In the genomic region with DNA sequence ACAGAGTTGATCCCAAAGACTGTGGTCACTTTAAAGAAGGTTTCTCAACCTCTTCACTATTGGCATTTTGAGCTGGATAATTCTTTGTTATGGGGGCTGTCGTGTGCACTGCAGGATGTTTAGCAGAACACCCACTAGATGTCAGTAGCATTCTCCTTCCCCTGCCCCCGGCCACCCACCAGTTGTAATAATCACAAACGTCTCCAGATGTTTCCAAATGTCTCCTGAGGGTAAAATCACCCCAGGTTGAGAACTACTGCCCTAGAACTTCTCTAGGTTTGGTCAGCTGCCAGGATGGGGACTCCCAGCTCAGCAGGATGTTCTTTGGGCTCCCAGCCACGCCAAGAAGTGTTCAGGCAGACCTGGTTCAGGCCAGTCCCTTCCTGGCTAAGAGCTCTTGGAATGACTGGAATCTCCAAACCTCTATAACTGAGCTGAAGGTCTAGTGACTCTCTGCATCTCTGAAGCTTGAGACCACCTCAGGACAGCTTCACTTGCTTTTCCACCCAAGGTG, we compare ENCODE assay signal across 8 cellular contexts. TPM values are rescaled to one million over a fixed set of nuclear protein-coding genes. Genes with fewer than 3 reads are reported as not detected.
DNase-seq lines count a peak whose midpoint lies in the region; ATAC-seq, FAIRE-seq and TF ChIP-seq lines count a peak whose summit lies in the region.

No MANE protein-coding gene starts in this region.

- H3K27me3 Mint-ChIP-seq in activated CD8-positive, alpha-beta memory T cell treated with anti-CD3 and anti-CD28 coated beads, Interleukin-2, amount 10 ng/mL, durations not matched to agents 7 days and 5 days: no peaks in the 10 kb centered on the region

- H3K4me2 ChIP-seq in keratinocyte (ENCODE audit: control insufficient read depth, extremely low read depth, insufficient read depth, low read depth, low read length): no peak overlapping the region

- H3K27ac Mint-ChIP-seq in activated CD8-positive, alpha-beta memory T cell treated with anti-CD3 and anti-CD28 coated beads, Interleukin-2, amount 10 ng/mL, durations not matched to agents 7 days and 5 days: no peak overlapping the region

- no peaks in the 10 kb centered on the region for H3K9me3 Mint-ChIP-seq in activated CD8-positive, alpha-beta memory T cell treated with anti-CD3 and anti-CD28 coated beads, Interleukin-2, amount 10 ng/mL, durations not matched to agents 7 days and 5 days (ENCODE audit: low read depth)

- TF ChIP-seq POLR2A in suprapubic skin (IDR thresholded peaks at IDR 0.05): no peak

- no peak overlapping the region for H2AFZ ChIP-seq in keratinocyte (ENCODE audit: control insufficient read depth, low read length)

- no peak overlapping the region for H3K4me3 ChIP-seq in ascending aorta
- no peak overlapping the region for H3K4me3 ChIP-seq in keratinocyte (ENCODE audit: control insufficient read depth in 2 of 3, extremely low read depth in 1 of 3, insufficient read depth in 2 of 3, low read depth in 1 of 3, low read length in 3 of 3)
- no peak overlapping the region for H3K4me3 ChIP-seq in suprapubic skin

- no peak for TF ChIP-seq EP300 in suprapubic skin (IDR thresholded peaks at IDR 0.05)

- H3K79me2 ChIP-seq in keratinocyte (ENCODE audit: control insufficient read depth, insufficient read depth, low read length): no peaks in the 10 kb centered on the region

- CTCF ChIA-PET in activated CD8-positive, alpha-beta memory T cell treated with anti-CD3 and anti-CD28 coated beads, Interleukin-2, amount 10 ng/mL, durations not matched to agents 7 days and 5 days (lab: Charles Lee): interaction anchor here (0.7 to 25.7 kb wide), 31 partner anchors 10 to 1487 kb away, joined by 3 to 867 read pairs (median 4); a partner anchor contains a TSS

- no peaks in the 10 kb centered on the region for H4K20me1 ChIP-seq in keratinocyte (ENCODE audit: control insufficient read depth, extremely low read depth, insufficient read depth, low read length)

- no peaks in the 10 kb centered on the region for H3K9me1 ChIP-seq in keratinocyte (ENCODE audit: control insufficient read depth, extremely low read depth, insufficient read depth, low read length)

- H3K36me3 ChIP-seq in ascending aorta (peaks cover 0 to 7% of the 10 kb centered on the region in 2 donors), keratinocyte (ENCODE audit: control insufficient read depth in 2 of 2, extremely low read depth in 1 of 2, insufficient read depth in 2 of 2, low read length in 2 of 2) (peaks cover 3 to 4% of the 10 kb centered on the region in 2 experiments), suprapubic skin (peaks cover 26% of the 10 kb centered on the region)

- no peak for FAIRE-seq in keratinocyte (lab: Jason Lieb, UNC)

- peaks cover 4% of the 10 kb centered on the region for H3K36me3 Mint-ChIP-seq in activated CD8-positive, alpha-beta memory T cell treated with anti-CD3 and anti-CD28 coated beads, Interleukin-2, amount 10 ng/mL, durations not matched to agents 7 days and 5 days

- dilution Hi-C loops in keratinocyte (cut with MboI; ENCODE audit: extremely low pct_ligation_motif_present, low sequenced_read_pairs): no loop called here

- H3K4me1 ChIP-seq in ascending aorta (no peaks in the 10 kb centered on the region), keratinocyte (ENCODE audit: control insufficient read depth, extremely low read depth, insufficient read depth, low read length) (peaks cover 6% of the 10 kb centered on the region), suprapubic skin (peaks cover 5% of the 10 kb centered on the region)

- no peak overlapping the region for H3K9ac ChIP-seq in keratinocyte (ENCODE audit: control insufficient read depth, extremely low read depth, insufficient read depth, low read length)

- WGBS in suprapubic skin: 27% methylated on average over 4 of the region's 4 CpGs

- no peak overlapping the region for H3K4me3 Mint-ChIP-seq in activated CD8-positive, alpha-beta memory T cell treated with anti-CD3 and anti-CD28 coated beads, Interleukin-2, amount 10 ng/mL, durations not matched to agents 7 days and 5 days

- TF ChIP-seq CTCF in ascending aorta (IDR thresholded peaks at IDR 0.05) (peak; percentile 18 to 53 (median 24)), keratinocyte (optimal IDR thresholded peaks at IDR 0.05 in 1 of 3, IDR thresholded peaks at IDR 0.05 in 1 of 3, conservative IDR thresholded peaks at IDR 0.05 in 1 of 3; ENCODE audit: extremely low read depth in 1 of 3, insufficient read depth in 2 of 3, low read length in 3 of 3) (peak; percentile 41 to 72 (median 58)), suprapubic skin (IDR thresholded peaks at IDR 0.05) (peak; percentile 4 to 24)

- intact Hi-C loops in ascending aorta (cut with DNase I): no loop called here

- no peaks in the 10 kb centered on the region for H3K27me3 ChIP-seq in ascending aorta
- H3K27me3 ChIP-seq in keratinocyte (ENCODE audit: control insufficient read depth, extremely low read depth, insufficient read depth, low read length): no peaks in the 10 kb centered on the region
- H3K27me3 ChIP-seq in suprapubic skin: no peaks in the 10 kb centered on the region

- ATAC-seq in activated CD8-positive, alpha-beta memory T cell treated with anti-CD3 and anti-CD28 coated beads, Interleukin-2, amount 10 ng/mL, durations not matched to agents 7 days and 5 days: peak; percentile 73
- no peak for ATAC-seq in GM21390 (IDR thresholded peaks at IDR 0.05; ENCODE audit: unreplicated experiment)

- H3K9me3 ChIP-seq in ascending aorta (no peaks in the 10 kb centered on the region), keratinocyte (ENCODE audit: control insufficient read depth, low read depth, low read length) (no peaks in the 10 kb centered on the region), suprapubic skin (no peaks in the 10 kb centered on the region)

- no peaks in the 10 kb centered on the region for H3K4me1 Mint-ChIP-seq in activated CD8-positive, alpha-beta memory T cell treated with anti-CD3 and anti-CD28 coated beads, Interleukin-2, amount 10 ng/mL, durations not matched to agents 7 days and 5 days

- DNase-seq in activated CD8-positive, alpha-beta memory T cell treated with anti-CD3 and anti-CD28 coated beads, Interleukin-2, amount 10 ng/mL, durations not matched to agents 7 days and 5 days: no peak
- DNase-seq in activated CD8-positive, alpha-beta memory T cell treated with anti-CD3 and anti-CD28 coated beads, Interleukin-2, amount 50 U/mL, for 48 hours: no peak
- peak; percentile 54 for DNase-seq in NCI-H226
- DNase-seq in ascending aorta (ENCODE audit: low spot score in 2 of 2): no peak
- no peak for DNase-seq in keratinocyte (ENCODE audit: low read depth, low spot score)
- no peak for DNase-seq in suprapubic skin (ENCODE audit: low spot score in 2 of 2)
- DNase-seq in NCI-H2081 (lab: John Stamatoyannopoulos, UW): no peak

- H3K27ac ChIP-seq in ascending aorta: no peak overlapping the region
- no peak overlapping the region for H3K27ac ChIP-seq in keratinocyte (ENCODE audit: control insufficient read depth, insufficient read depth, low read length)
- H3K27ac ChIP-seq in suprapubic skin: no peak overlapping the region

RNA-seq across cellular contexts. Expression of a gene that starts 12.5 kb away (rescaled TPM):
- total RNA-seq in activated CD8-positive, alpha-beta memory T cell treated with anti-CD3 and anti-CD28 coated beads, Interleukin-2, amount 10 ng/mL, durations not matched to agents 7 days and 5 days: 1 to 10 TPM in 1 of 2 experiments, under 1 TPM in 1; 0.41 to 1.2 TPM
- 11.6 TPM for total RNA-seq in ascending aorta
- 128 to 206 TPM (median 157 TPM) in 3 replicates for polyA plus RNA-seq in keratinocyte
- 22.0 TPM for polyA plus RNA-seq in keratinocyte (2011; ENCODE audit: low read depth)
- polyA plus RNA-seq in keratinocyte (2011; cell fraction: cytosol; rRNA removed): 81.7 and 183 TPM in 2 replicates
- 187 and 224 TPM in 2 replicates for polyA plus RNA-seq in keratinocyte (2011; cell fraction: nucleus; rRNA removed)
- 93.6 and 129 TPM in 2 replicates for polyA plus RNA-seq in keratinocyte (2012; ENCODE audit: low replicate concordance)
- polyA minus RNA-seq in keratinocyte: 310 to 512 TPM (median 327 TPM) in 3 replicates
- polyA minus RNA-seq in keratinocyte (2011; cell fraction: cytosol; rRNA and poly(A)+ RNA removed): 141 TPM
- polyA minus RNA-seq in keratinocyte (2011; cell fraction: nucleus; rRNA and poly(A)+ RNA removed): 116 and 187 TPM in 2 replicates
- total RNA-seq in suprapubic skin: 100 to 1,000 TPM in 1 of 4 donors, 10 to 100 TPM in 3; 66.0 to 120 (median 79.2) TPM

RNA-seq across cellular contexts. Expression of a gene that starts 15.1 kb away (rescaled TPM):
- 10 to 100 TPM in 1 of 2 experiments, 1 to 10 TPM in 1; 9.0 to 12.6 TPM for total RNA-seq in activated CD8-positive, alpha-beta memory T cell treated with anti-CD3 and anti-CD28 coated beads, Interleukin-2, amount 10 ng/mL, durations not matched to agents 7 days and 5 days
- 7.1 TPM for total RNA-seq in ascending aorta
- polyA plus RNA-seq in keratinocyte: 6.4 to 8.5 TPM (median 7.7 TPM) in 3 replicates
- polyA plus RNA-seq in keratinocyte (2011; ENCODE audit: low read depth): 2.1 TPM
- polyA plus RNA-seq in keratinocyte (2011; cell fraction: cytosol; rRNA removed): 5.7 and 7.2 TPM in 2 replicates
- polyA plus RNA-seq in keratinocyte (2011; cell fraction: nucleus; rRNA removed): 7.3 and 12.4 TPM in 2 replicates
- polyA plus RNA-seq in keratinocyte (2012; ENCODE audit: low replicate concordance): 4.2 and 6.3 TPM in 2 replicates
- polyA minus RNA-seq in keratinocyte: 4.7 to 15.0 TPM (median 14.0 TPM) in 3 replicates
- polyA minus RNA-seq in keratinocyte (2011; cell fraction: cytosol; rRNA and poly(A)+ RNA removed): 2.7 TPM
- 1.9 and 2.9 TPM in 2 replicates for polyA minus RNA-seq in keratinocyte (2011; cell fraction: nucleus; rRNA and poly(A)+ RNA removed)
- total RNA-seq in suprapubic skin: 10 to 100 TPM; 19.1 to 32.9 (median 24.3) TPM

RNA-seq across cellular contexts. Expression of a gene that starts 37.9 kb away (rescaled TPM):
- total RNA-seq in activated CD8-positive, alpha-beta memory T cell treated with anti-CD3 and anti-CD28 coated beads, Interleukin-2, amount 10 ng/mL, durations not matched to agents 7 days and 5 days: 10 to 100 TPM; 57.0 to 77.9 TPM
- total RNA-seq in ascending aorta (61.8 TPM), suprapubic skin (100 to 1,000 TPM in 2 of 4 donors, 10 to 100 TPM in 2; 43.1 to 119 (median 96.3) TPM)
- polyA plus RNA-seq in keratinocyte: 16.6 to 25.5 TPM (median 23.6 TPM) in 3 replicates
- polyA plus RNA-seq in keratinocyte (2011; ENCODE audit: low read depth): 53.5 TPM
- 13.2 and 14.7 TPM in 2 replicates for polyA plus RNA-seq in keratinocyte (2011; cell fraction: cytosol; rRNA removed)
- 14.5 and 18.2 TPM in 2 replicates for polyA plus RNA-seq in keratinocyte (2011; cell fraction: nucleus; rRNA removed)
- polyA plus RNA-seq in keratinocyte (2012; ENCODE audit: low replicate concordance): 18.4 and 25.0 TPM in 2 replicates
- polyA minus RNA-seq in keratinocyte: 9.4 to 22.7 TPM (median 13.8 TPM) in 3 replicates
- 6.1 TPM for polyA minus RNA-seq in keratinocyte (2011; cell fraction: cytosol; rRNA and poly(A)+ RNA removed)
- 4.1 and 8.9 TPM in 2 replicates for polyA minus RNA-seq in keratinocyte (2011; cell fraction: nucleus; rRNA and poly(A)+ RNA removed)

RNA-seq across cellular contexts. Expression of a gene that starts 39.9 kb away (rescaled TPM):
- 10 to 100 TPM; 66.7 to 95.3 TPM for total RNA-seq in activated CD8-positive, alpha-beta memory T cell treated with anti-CD3 and anti-CD28 coated beads, Interleukin-2, amount 10 ng/mL, durations not matched to agents 7 days and 5 days
- 62.7 TPM for total RNA-seq in ascending aorta
- polyA plus RNA-seq in keratinocyte: 285 to 349 TPM (median 292 TPM) in 3 replicates
- 57.4 TPM for polyA plus RNA-seq in keratinocyte (2011; ENCODE audit: low read depth)
- polyA plus RNA-seq in keratinocyte (2011; cell fraction: cytosol; rRNA removed): 249 and 261 TPM in 2 replicates
- 195 and 203 TPM in 2 replicates for polyA plus RNA-seq in keratinocyte (2011; cell fraction: nucleus; rRNA removed)
- 178 and 212 TPM in 2 replicates for polyA plus RNA-seq in keratinocyte (2012; ENCODE audit: low replicate concordance)
- 128 to 263 TPM (median 217 TPM) in 3 replicates for polyA minus RNA-seq in keratinocyte
- polyA minus RNA-seq in keratinocyte (2011; cell fraction: cytosol; rRNA and poly(A)+ RNA removed): 240 TPM
- polyA minus RNA-seq in keratinocyte (2011; cell fraction: nucleus; rRNA and poly(A)+ RNA removed): 73.9 and 89.0 TPM in 2 replicates
- total RNA-seq in suprapubic skin: 100 to 1,000 TPM in 3 of 4 donors, 10 to 100 TPM in 1; 59.7 to 167 (median 135) TPM

RNA-seq across cellular contexts. Expression of a gene that starts 47.2 kb away (rescaled TPM):
- not detected for total RNA-seq in activated CD8-positive, alpha-beta memory T cell treated with anti-CD3 and anti-CD28 coated beads, Interleukin-2, amount 10 ng/mL, durations not matched to agents 7 days and 5 days
- total RNA-seq in ascending aorta (not detected), suprapubic skin (not detected)
- polyA plus RNA-seq in keratinocyte: not detected in 3 replicates
- not detected for polyA plus RNA-seq in keratinocyte (2011; ENCODE audit: low read depth)
- not detected in 2 replicates for polyA plus RNA-seq in keratinocyte (2011; cell fraction: cytosol; rRNA removed)
- not detected in 2 replicates for polyA plus RNA-seq in keratinocyte (2011; cell fraction: nucleus; rRNA removed)
- not detected in 2 replicates for polyA plus RNA-seq in keratinocyte (2012; ENCODE audit: low replicate concordance)
- 1.0 TPM in 1 of 3 replicates, not detected in the others for polyA minus RNA-seq in keratinocyte
- not detected for polyA minus RNA-seq in keratinocyte (2011; cell fraction: cytosol; rRNA and poly(A)+ RNA removed)
- not detected in 2 replicates for polyA minus RNA-seq in keratinocyte (2011; cell fraction: nucleus; rRNA and poly(A)+ RNA removed)
